Comparison of ENCODE assay signal across 1 cellular context in the genomic region with DNA sequence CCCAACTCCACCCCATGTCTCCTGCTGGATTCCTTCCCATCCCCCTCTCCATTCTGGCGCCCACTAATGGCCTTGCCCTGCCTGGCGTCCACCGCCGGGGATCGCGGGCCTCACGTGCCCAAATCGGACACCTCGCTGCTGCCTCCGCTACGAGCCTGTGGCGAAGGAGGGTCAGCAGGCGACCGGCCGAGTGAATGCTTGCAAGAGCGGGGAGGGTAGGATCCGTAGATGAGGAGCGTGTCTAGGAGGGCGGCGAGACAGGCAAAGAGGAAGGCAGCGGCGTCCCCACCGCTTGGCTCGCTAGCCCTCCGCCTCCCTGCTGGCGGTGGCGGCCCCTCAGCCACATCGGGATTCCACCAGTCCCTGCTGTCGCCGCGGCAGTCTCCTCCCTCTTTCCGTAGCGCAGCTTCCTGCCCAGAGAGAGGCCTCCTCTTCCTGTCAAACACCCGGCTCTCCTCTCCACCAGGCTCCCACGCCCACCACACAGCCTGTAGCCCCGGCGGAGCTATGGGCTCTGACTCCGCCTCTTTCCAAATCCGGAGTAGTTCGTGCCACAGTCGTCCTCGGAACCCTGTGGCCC.
A peak's percentile ranks its signal among the peaks of the same experiment; 100 is the strongest.
TF ChIP-seq lines count a peak whose summit lies in the region.

Gene SPIN2B, minus strand, starts transcription at position 387 of the 580 bp plus-strand sequence.

TF ChIP-seq in GM12878, 131 proteins besides CTCF, POLR2A, EP300 and RAD21 (continued from another document):
- peak; percentile 55; the same call in 1 of the 2 replicates for TF ChIP-seq MLLT1 (IDR thresholded peaks at IDR 0.05)
- no peak for TF ChIP-seq SREBF2 (IDR thresholded peaks at IDR 0.05; ENCODE audit: low read length)
- TF ChIP-seq ZNF622 (IDR thresholded peaks at IDR 0.05): no peak
- no peak for TF ChIP-seq EZH2 (IDR thresholded peaks at IDR 0.05; ENCODE audit: borderline replicate concordance, control insufficient read depth, low read depth, low read length)
- TF ChIP-seq, protein P1, sequence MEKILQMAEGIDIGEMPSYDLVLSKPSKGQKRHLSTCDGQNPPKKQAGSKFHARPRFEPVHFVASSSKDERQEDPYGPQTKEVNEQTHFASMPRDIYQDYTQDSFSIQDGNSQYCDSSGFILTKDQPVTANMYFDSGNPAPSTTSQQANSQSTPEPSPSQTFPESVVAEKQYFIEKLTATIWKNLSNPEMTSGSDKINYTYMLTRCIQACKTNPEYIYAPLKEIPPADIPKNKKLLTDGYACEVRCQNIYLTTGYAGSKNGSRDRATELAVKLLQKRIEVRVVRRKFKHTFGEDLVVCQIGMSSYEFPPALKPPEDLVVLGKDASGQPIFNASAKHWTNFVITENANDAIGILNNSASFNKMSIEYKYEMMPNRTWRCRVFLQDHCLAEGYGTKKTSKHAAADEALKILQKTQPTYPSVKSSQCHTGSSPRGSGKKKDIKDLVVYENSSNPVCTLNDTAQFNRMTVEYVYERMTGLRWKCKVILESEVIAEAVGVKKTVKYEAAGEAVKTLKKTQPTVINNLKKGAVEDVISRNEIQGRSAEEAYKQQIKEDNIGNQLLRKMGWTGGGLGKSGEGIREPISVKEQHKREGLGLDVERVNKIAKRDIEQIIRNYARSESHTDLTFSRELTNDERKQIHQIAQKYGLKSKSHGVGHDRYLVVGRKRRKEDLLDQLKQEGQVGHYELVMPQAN (conservative IDR thresholded peaks at IDR 0.05): 0 out of 2 replicates have a peak, but pooled peaks have one; percentile 31
- TF ChIP-seq POLR2AphosphoS2 (IDR thresholded peaks at IDR 0.05; ENCODE audit: low read depth, low read length): 0 out of 2 replicates have a peak, but pooled peaks have one; percentile 48
- no peak for TF ChIP-seq RCOR1 (conservative IDR thresholded peaks at IDR 0.05; ENCODE audit: low read depth, low read length)
- no peak for TF ChIP-seq ZNF24 (IDR thresholded peaks at IDR 0.05)
- TF ChIP-seq GABPA (IDR thresholded peaks at IDR 0.05; ENCODE audit: low read depth): peak; percentile 67
- peak; percentile 27; the same call in 1 of the 2 replicates for TF ChIP-seq HDGF (IDR thresholded peaks at IDR 0.05)
- TF ChIP-seq MAX (IDR thresholded peaks at IDR 0.05; ENCODE audit: low read depth, low read length): no peak
- peak; percentile 30; the same call in 1 of the 2 replicates for TF ChIP-seq CREB1 (IDR thresholded peaks at IDR 0.05; ENCODE audit: low read depth)
- TF ChIP-seq E2F8 (IDR thresholded peaks at IDR 0.05; ENCODE audit: low read depth, partially characterized antibody): no peak
- TF ChIP-seq SIN3A (IDR thresholded peaks at IDR 0.05; ENCODE audit: low read depth, low read length): no peak
- peak in 1 of 2 experiments; percentile 16; a peak in 1 of 3 replicates for TF ChIP-seq EGR1 (IDR thresholded peaks at IDR 0.05; ENCODE audit: borderline replicate concordance in 1 of 2, low read depth in 2 of 2, low read length in 2 of 2)
- TF ChIP-seq IKZF1 (conservative IDR thresholded peaks at IDR 0.05): peak; percentile 65
- TF ChIP-seq RB1 (IDR thresholded peaks at IDR 0.05; ENCODE audit: borderline replicate concordance): no peak
- no peak for TF ChIP-seq FOXK2 (IDR thresholded peaks at IDR 0.05)
- TF ChIP-seq CHD4 (IDR thresholded peaks at IDR 0.05): no peak
- TF ChIP-seq SMARCA5 (IDR thresholded peaks at IDR 0.05): peak; percentile 32; the same call in 1 of the 2 replicates
- TF ChIP-seq MEF2A (IDR thresholded peaks at IDR 0.05; ENCODE audit: insufficient read depth, low read depth, low read length): no peak
- TF ChIP-seq CBX3 (IDR thresholded peaks at IDR 0.05; ENCODE audit: borderline replicate concordance, low read depth): no peak
- no peak for TF ChIP-seq STAT1 (conservative IDR thresholded peaks at IDR 0.05)
- no peak for TF ChIP-seq SP1 (IDR thresholded peaks at IDR 0.05; ENCODE audit: low read depth, low read length)
- 0 out of 4 replicates have a peak, but pooled peaks have one; percentile 28 to 31 for TF ChIP-seq IKZF2 (IDR thresholded peaks at IDR 0.05)
- TF ChIP-seq, protein P2, sequence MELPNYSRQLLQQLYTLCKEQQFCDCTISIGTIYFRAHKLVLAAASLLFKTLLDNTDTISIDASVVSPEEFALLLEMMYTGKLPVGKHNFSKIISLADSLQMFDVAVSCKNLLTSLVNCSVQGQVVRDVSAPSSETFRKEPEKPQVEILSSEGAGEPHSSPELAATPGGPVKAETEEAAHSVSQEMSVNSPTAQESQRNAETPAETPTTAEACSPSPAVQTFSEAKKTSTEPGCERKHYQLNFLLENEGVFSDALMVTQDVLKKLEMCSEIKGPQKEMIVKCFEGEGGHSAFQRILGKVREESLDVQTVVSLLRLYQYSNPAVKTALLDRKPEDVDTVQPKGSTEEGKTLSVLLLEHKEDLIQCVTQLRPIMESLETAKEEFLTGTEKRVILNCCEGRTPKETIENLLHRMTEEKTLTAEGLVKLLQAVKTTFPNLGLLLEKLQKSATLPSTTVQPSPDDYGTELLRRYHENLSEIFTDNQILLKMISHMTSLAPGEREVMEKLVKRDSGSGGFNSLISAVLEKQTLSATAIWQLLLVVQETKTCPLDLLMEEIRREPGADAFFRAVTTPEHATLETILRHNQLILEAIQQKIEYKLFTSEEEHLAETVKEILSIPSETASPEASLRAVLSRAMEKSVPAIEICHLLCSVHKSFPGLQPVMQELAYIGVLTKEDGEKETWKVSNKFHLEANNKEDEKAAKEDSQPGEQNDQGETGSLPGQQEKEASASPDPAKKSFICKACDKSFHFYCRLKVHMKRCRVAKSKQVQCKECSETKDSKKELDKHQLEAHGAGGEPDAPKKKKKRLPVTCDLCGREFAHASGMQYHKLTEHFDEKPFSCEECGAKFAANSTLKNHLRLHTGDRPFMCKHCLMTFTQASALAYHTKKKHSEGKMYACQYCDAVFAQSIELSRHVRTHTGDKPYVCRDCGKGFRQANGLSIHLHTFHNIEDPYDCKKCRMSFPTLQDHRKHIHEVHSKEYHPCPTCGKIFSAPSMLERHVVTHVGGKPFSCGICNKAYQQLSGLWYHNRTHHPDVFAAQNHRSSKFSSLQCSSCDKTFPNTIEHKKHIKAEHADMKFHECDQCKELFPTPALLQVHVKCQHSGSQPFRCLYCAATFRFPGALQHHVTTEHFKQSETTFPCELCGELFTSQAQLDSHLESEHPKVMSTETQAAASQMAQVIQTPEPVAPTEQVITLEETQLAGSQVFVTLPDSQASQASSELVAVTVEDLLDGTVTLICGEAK (IDR thresholded peaks at IDR 0.05; ENCODE audit: borderline replicate concordance): peak; percentile 46; the same call in 1 of the 2 replicates
- TF ChIP-seq ATF7 (IDR thresholded peaks at IDR 0.05; ENCODE audit: low read depth): peak; percentile 15; the same call in 1 of the 2 replicates
- TF ChIP-seq, protein P3, sequence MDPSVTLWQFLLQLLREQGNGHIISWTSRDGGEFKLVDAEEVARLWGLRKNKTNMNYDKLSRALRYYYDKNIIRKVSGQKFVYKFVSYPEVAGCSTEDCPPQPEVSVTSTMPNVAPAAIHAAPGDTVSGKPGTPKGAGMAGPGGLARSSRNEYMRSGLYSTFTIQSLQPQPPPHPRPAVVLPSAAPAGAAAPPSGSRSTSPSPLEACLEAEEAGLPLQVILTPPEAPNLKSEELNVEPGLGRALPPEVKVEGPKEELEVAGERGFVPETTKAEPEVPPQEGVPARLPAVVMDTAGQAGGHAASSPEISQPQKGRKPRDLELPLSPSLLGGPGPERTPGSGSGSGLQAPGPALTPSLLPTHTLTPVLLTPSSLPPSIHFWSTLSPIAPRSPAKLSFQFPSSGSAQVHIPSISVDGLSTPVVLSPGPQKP (IDR thresholded peaks at IDR 0.05; ENCODE audit: low read depth, low read length): no peak
- TF ChIP-seq, protein P4, sequence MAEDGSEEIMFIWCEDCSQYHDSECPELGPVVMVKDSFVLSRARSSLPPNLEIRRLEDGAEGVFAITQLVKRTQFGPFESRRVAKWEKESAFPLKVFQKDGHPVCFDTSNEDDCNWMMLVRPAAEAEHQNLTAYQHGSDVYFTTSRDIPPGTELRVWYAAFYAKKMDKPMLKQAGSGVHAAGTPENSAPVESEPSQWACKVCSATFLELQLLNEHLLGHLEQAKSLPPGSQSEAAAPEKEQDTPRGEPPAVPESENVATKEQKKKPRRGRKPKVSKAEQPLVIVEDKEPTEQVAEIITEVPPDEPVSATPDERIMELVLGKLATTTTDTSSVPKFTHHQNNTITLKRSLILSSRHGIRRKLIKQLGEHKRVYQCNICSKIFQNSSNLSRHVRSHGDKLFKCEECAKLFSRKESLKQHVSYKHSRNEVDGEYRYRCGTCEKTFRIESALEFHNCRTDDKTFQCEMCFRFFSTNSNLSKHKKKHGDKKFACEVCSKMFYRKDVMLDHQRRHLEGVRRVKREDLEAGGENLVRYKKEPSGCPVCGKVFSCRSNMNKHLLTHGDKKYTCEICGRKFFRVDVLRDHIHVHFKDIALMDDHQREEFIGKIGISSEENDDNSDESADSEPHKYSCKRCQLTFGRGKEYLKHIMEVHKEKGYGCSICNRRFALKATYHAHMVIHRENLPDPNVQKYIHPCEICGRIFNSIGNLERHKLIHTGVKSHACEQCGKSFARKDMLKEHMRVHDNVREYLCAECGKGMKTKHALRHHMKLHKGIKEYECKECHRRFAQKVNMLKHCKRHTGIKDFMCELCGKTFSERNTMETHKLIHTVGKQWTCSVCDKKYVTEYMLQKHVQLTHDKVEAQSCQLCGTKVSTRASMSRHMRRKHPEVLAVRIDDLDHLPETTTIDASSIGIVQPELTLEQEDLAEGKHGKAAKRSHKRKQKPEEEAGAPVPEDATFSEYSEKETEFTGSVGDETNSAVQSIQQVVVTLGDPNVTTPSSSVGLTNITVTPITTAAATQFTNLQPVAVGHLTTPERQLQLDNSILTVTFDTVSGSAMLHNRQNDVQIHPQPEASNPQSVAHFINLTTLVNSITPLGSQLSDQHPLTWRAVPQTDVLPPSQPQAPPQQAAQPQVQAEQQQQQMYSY (CRISPR knock-in tag; IDR thresholded peaks at IDR 0.05): no peak
- 0 out of 2 replicates have a peak, but pooled peaks have one; percentile 29 for TF ChIP-seq BACH1 (IDR thresholded peaks at IDR 0.05; ENCODE audit: borderline replicate concordance)
- 0 out of 2 replicates have a peak, but pooled peaks have one; percentile 33 for TF ChIP-seq MXI1 (IDR thresholded peaks at IDR 0.05; ENCODE audit: low read depth, low read length)
- peak; percentile 37 for TF ChIP-seq KLF5 (IDR thresholded peaks at IDR 0.05; ENCODE audit: partially characterized antibody)
- TF ChIP-seq TAF1 (IDR thresholded peaks at IDR 0.05; ENCODE audit: borderline replicate concordance, low read depth, low read length): peak; percentile 26; the same call in 1 of the 2 replicates
- no peak for TF ChIP-seq BRCA1 (IDR thresholded peaks at IDR 0.05; ENCODE audit: low read depth, low read length)
- TF ChIP-seq POLR2AphosphoS5 (IDR thresholded peaks at IDR 0.05; ENCODE audit: low read length): peak; percentile 75
- peak; percentile 35; the same call in 1 of the 2 replicates for TF ChIP-seq SMAD5 (IDR thresholded peaks at IDR 0.05; ENCODE audit: low read depth)
- peak; percentile 56 to 95; a peak in 3 of 4 replicates for TF ChIP-seq BHLHE40 (IDR thresholded peaks at IDR 0.05; ENCODE audit: borderline replicate concordance in 1 of 2, low read depth in 2 of 2, low read length in 1 of 2)
TF ChIP-seq in GM12878: peak in this region for 19.
